ENCODE assay signal across 8 cellular contexts in the genomic region with DNA sequence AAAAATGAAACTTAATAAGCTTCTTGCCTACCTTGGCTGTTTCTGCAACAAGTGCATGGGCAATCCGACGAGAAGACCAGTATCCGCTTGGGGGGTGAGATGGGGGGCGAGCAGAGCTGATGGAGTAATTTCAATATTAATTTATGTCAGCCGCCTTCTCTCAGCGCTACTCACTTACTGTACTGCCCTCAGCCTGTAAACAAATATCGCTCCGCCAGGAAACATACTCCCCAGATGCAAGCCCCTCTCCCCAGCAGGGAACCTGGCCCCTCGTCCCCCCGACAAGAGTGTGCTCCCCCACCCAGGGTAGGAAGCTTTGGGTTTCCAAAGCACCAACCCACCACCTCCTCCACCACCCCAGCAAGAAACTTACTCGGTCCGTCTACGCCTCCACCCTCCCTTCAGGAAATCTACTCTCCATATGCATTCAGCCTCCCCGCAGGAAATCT. TPM values are rescaled to one million over a fixed set of nuclear protein-coding genes. Genes with fewer than 3 reads are reported as not detected.
A peak's percentile ranks its signal among the peaks of the same experiment; 100 is the strongest.
DNase-seq lines count a peak whose midpoint lies in the region; ATAC-seq, FAIRE-seq and TF ChIP-seq lines count a peak whose summit lies in the region.

No MANE protein-coding gene starts in this region.

- WGBS in iPS DF 6.9 (ENCODE audit: insufficient coverage, insufficient read length): no CpG with 5 or more reads among the region's 14 CpGs

- no peak for DNase-seq in CD14-positive monocyte (ENCODE audit: low spot score)
- DNase-seq in activated T-helper 1 cell treated with anti-CD3 and anti-CD28 coated beads, Interleukin-12 subunit alpha, Interleukin-12 subunit beta, Interleukin-2, Interleukin-4 antibody, amounts not matched to agents 30 ng/mL and 10 ng/mL and 1 ng/mL, durations not matched to agents 14 hours and 24 hours and 36 hours (ENCODE audit: low spot score): no peak
- no peak for DNase-seq in iPS DF 6.9 (ENCODE audit: low read depth, low spot score)
- DNase-seq in stimulated activated naive CD8-positive, alpha-beta T cell treated with anti-CD3 and anti-CD28 coated beads, Interleukin-15, Interleukin-2, amounts not matched to agents 100 U/mL and 50 U/mL, for 24 hours: peak; percentile 43
- DNase-seq in D721Med (ENCODE audit: insufficient read length, low spot score): no peak
- DNase-seq in HUDEP-2 (lab: John Stamatoyannopoulos, UW; ENCODE audit: unreplicated experiment in 76 of 76): no peak

- H3K4me1 Mint-ChIP-seq in CD14-positive monocyte (peaks cover 53% of the 10 kb centered on the region), IgD-negative memory B cell (peaks cover 20 to 38% (median 21%) of the 10 kb centered on the region in 3 donors)
- H3K4me1 Mint-ChIP-seq in activated T-helper 1 cell treated with anti-CD3 and anti-CD28 coated beads, Interleukin-12 subunit alpha, Interleukin-12 subunit beta, Interleukin-2, Interleukin-4 antibody, amounts not matched to agents 30 ng/mL and 10 ng/mL and 1 ng/mL, durations not matched to agents 14 hours and 24 hours and 36 hours (ENCODE audit: low read depth): peaks cover 52% of the 10 kb centered on the region

- H3K27me3 Mint-ChIP-seq in CD14-positive monocyte (ENCODE audit: low read depth in 3 of 3) (peaks cover 11 to 18% (median 14%) of the 10 kb centered on the region in 3 donors), IgD-negative memory B cell (no peaks in the 10 kb centered on the region)
- no peaks in the 10 kb centered on the region for H3K27me3 Mint-ChIP-seq in activated T-helper 1 cell treated with anti-CD3 and anti-CD28 coated beads, Interleukin-12 subunit alpha, Interleukin-12 subunit beta, Interleukin-2, Interleukin-4 antibody, amounts not matched to agents 30 ng/mL and 10 ng/mL and 1 ng/mL, durations not matched to agents 14 hours and 24 hours and 36 hours (ENCODE audit: insufficient read depth)

- H3K27ac Mint-ChIP-seq in CD14-positive monocyte (peak overlapping the region; percentile 82 to 97 (median 94)), IgD-negative memory B cell (peak overlapping the region; percentile 31 to 55 (median 47))
- peak overlapping the region; percentile 91 for H3K27ac Mint-ChIP-seq in activated T-helper 1 cell treated with anti-CD3 and anti-CD28 coated beads, Interleukin-12 subunit alpha, Interleukin-12 subunit beta, Interleukin-2, Interleukin-4 antibody, amounts not matched to agents 30 ng/mL and 10 ng/mL and 1 ng/mL, durations not matched to agents 14 hours and 24 hours and 36 hours

- H3K9me3 Mint-ChIP-seq in CD14-positive monocyte: peaks cover 0 to 3% (median 0%) of the 10 kb centered on the region in 7 donors
- H3K9me3 Mint-ChIP-seq in IgD-negative memory B cell: no peaks in the 10 kb centered on the region
- no peaks in the 10 kb centered on the region for H3K9me3 Mint-ChIP-seq in activated T-helper 1 cell treated with anti-CD3 and anti-CD28 coated beads, Interleukin-12 subunit alpha, Interleukin-12 subunit beta, Interleukin-2, Interleukin-4 antibody, amounts not matched to agents 30 ng/mL and 10 ng/mL and 1 ng/mL, durations not matched to agents 14 hours and 24 hours and 36 hours

- H3K36me3 ChIP-seq in iPS DF 6.9 (ENCODE audit: control insufficient read depth, insufficient read depth, low read length): no peaks in the 10 kb centered on the region

- no peak for TF ChIP-seq CTCF in CD14-positive monocyte (IDR thresholded peaks at IDR 0.05)
- no peak for TF ChIP-seq CTCF in D721Med (IDR thresholded peaks at IDR 0.05; ENCODE audit: insufficient read depth, missing control alignments)

- no peak for FAIRE-seq in D721Med (lab: Jason Lieb, UNC)

- no peak for ATAC-seq in stimulated activated naive CD8-positive, alpha-beta T cell treated with anti-CD3 and anti-CD28 coated beads, Interleukin-15, Interleukin-2, amounts not matched to agents 100 U/mL and 50 U/mL, for 24 hours
- no peak for ATAC-seq in HG03439 (IDR thresholded peaks at IDR 0.05; ENCODE audit: unreplicated experiment)

- no peaks in the 10 kb centered on the region for H3K27me3 ChIP-seq in iPS DF 6.9 (ENCODE audit: control insufficient read depth, insufficient read depth, low read length)

- intact Hi-C loops in CD14-positive monocyte (cut with micrococcal nuclease): loop anchor here (5.0 to 10.0 kb wide), 5 partner anchors 34 to 96 kb away; no protein-coding TSS in a partner anchor
- intact Hi-C loops in activated T-helper 1 cell treated with anti-CD3 and anti-CD28 coated beads, Interleukin-12 subunit alpha, Interleukin-12 subunit beta, Interleukin-2, Interleukin-4 antibody, amounts not matched to agents 30 ng/mL and 10 ng/mL and 1 ng/mL, durations not matched to agents 14 hours and 24 hours and 36 hours (cut with micrococcal nuclease): loop anchor here (1.0 to 5.0 kb wide), 15 partner anchors 23 to 409 kb away; a partner anchor contains a TSS

- H3K4me3 ChIP-seq in iPS DF 6.9 (ENCODE audit: low read length): peak overlapping the region; percentile 63

- peaks cover 3% of the 10 kb centered on the region; the same call in 1 of the 2 replicates for H3K4me1 ChIP-seq in iPS DF 6.9 (ENCODE audit: control insufficient read depth, insufficient read depth, low read length)

- H3K9me3 ChIP-seq in iPS DF 6.9 (ENCODE audit: control insufficient read depth, insufficient read depth, low read length): no peaks in the 10 kb centered on the region

- no peak overlapping the region for H3K27ac ChIP-seq in iPS DF 6.9 (ENCODE audit: low read length)

- peak overlapping the region; percentile 98 to 100 for H3K4me3 Mint-ChIP-seq in CD14-positive monocyte
- peak overlapping the region; percentile 84 to 99 (median 98) for H3K4me3 Mint-ChIP-seq in IgD-negative memory B cell
- H3K4me3 Mint-ChIP-seq in activated T-helper 1 cell treated with anti-CD3 and anti-CD28 coated beads, Interleukin-12 subunit alpha, Interleukin-12 subunit beta, Interleukin-2, Interleukin-4 antibody, amounts not matched to agents 30 ng/mL and 10 ng/mL and 1 ng/mL, durations not matched to agents 14 hours and 24 hours and 36 hours: peak overlapping the region; percentile 100

- H3K36me3 Mint-ChIP-seq in CD14-positive monocyte (peaks cover 1 to 10% of the 10 kb centered on the region in 2 donors), IgD-negative memory B cell (peaks cover 1% of the 10 kb centered on the region)
- H3K36me3 Mint-ChIP-seq in activated T-helper 1 cell treated with anti-CD3 and anti-CD28 coated beads, Interleukin-12 subunit alpha, Interleukin-12 subunit beta, Interleukin-2, Interleukin-4 antibody, amounts not matched to agents 30 ng/mL and 10 ng/mL and 1 ng/mL, durations not matched to agents 14 hours and 24 hours and 36 hours (ENCODE audit: low read depth): peaks cover 33% of the 10 kb centered on the region

RNA-seq across cellular contexts. Expression of a gene that starts 0.6 kb away (rescaled TPM):
- polyA plus RNA-seq in CD14-positive monocyte (1 to 10 TPM in 1 of 2 donors, under 1 TPM in 1; 0.58 to 2.0 TPM), IgD-negative memory B cell (1.6 TPM)
- total RNA-seq in activated T-helper 1 cell treated with anti-CD3 and anti-CD28 coated beads, Interleukin-12 subunit alpha, Interleukin-12 subunit beta, Interleukin-2, Interleukin-4 antibody, amounts not matched to agents 30 ng/mL and 10 ng/mL and 1 ng/mL, durations not matched to agents 14 hours and 24 hours and 36 hours: 47.9 and 48.2 TPM in 2 replicates
